In the genomic region with DNA sequence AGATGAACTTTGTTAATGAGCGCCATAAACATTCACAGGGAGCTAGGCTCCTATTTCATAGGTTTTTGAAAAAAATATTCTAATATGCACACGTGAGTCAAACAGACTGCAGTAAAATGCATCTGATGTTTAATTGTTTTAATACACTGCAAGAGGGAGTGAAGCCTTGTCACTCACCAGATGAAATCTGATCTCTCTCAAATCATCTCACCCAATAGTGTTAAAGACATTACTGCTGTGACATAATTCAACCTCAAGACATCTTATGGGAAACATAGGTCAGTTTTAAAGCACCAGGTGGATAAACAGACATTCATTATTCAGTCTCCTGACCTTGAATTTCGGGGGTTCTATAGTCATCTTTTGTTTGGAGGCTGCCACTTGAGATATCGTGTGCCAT, we compare ENCODE assay signal across 16 cellular contexts.
DNase-seq lines count a peak whose midpoint lies in the region; ATAC-seq and TF ChIP-seq lines count a peak whose summit lies in the region.
"Had no signal": no experiment of that assay in that cellular context is flagged by ENCODE, and none has a peak within 500 bp of the region (broad histone marks: within the 10 kb centered on the region; RNA-seq: fewer than 3 reads in every experiment).

No MANE protein-coding gene starts in this region.

- H3K4me1 Mint-ChIP-seq in nephron progenitor cell = peaks cover 84% of the 10 kb centered on the region
- peaks cover 0 to 2% of the 10 kb centered on the region in 2 donors for H3K4me1 Mint-ChIP-seq in stimulated activated naive B cell treated with anti-CD40 and anti-IgM and Interleukin-4, amounts not matched to agents 10 μg/mL and 1 μg/mL and 100 μg/mL, for 72 hours
- H3K4me1 Mint-ChIP-seq: CD8-positive, alpha-beta memory T cell; stimulated activated effector memory CD8-positive, alpha-beta T cell treated with anti-CD3 and anti-CD28 coated beads, Interleukin-12 subunit alpha, Interleukin-12 subunit beta, amount 100 ng/mL, for 72 hours had no signal

- H3K9me3 Mint-ChIP-seq in nephron progenitor cell = no peaks in the 10 kb centered on the region
- H3K9me3 Mint-ChIP-seq in stimulated activated naive B cell treated with anti-CD40 and anti-IgM and Interleukin-4, amounts not matched to agents 10 μg/mL and 1 μg/mL and 100 μg/mL, for 72 hours = no peaks in the 10 kb centered on the region
- H3K9me3 Mint-ChIP-seq: activated naive CD4-positive, alpha-beta T cell treated with anti-CD3 and anti-CD28 coated beads for 36 hours; CD8-positive, alpha-beta memory T cell; stimulated activated effector memory CD8-positive, alpha-beta T cell treated with anti-CD3 and anti-CD28 coated beads, Interleukin-12 subunit alpha, Interleukin-12 subunit beta, amount 100 ng/mL, for 72 hours had no signal

- no peak for TF ChIP-seq CTCF in nephron progenitor cell (IDR thresholded peaks at IDR 0.05)

- peaks cover 7% of the 10 kb centered on the region for H3K36me3 Mint-ChIP-seq in nephron progenitor cell (ENCODE audit: low read depth)
- no peaks in the 10 kb centered on the region for H3K36me3 Mint-ChIP-seq in stimulated activated naive B cell treated with anti-CD40 and anti-IgM and Interleukin-4, amounts not matched to agents 10 μg/mL and 1 μg/mL and 100 μg/mL, for 72 hours
- H3K36me3 Mint-ChIP-seq: CD8-positive, alpha-beta memory T cell; stimulated activated effector memory CD8-positive, alpha-beta T cell treated with anti-CD3 and anti-CD28 coated beads, Interleukin-12 subunit alpha, Interleukin-12 subunit beta, amount 100 ng/mL, for 72 hours had no signal

- no peak for ATAC-seq in HG03457 (IDR thresholded peaks at IDR 0.05; ENCODE audit: unreplicated experiment)
- no peak for ATAC-seq in stimulated activated naive B cell treated with anti-CD40 and anti-IgM and Interleukin-4, amounts not matched to agents 10 μg/mL and 1 μg/mL and 100 μg/mL, for 72 hours (replicated peaks)
- ATAC-seq: stimulated activated effector memory CD8-positive, alpha-beta T cell treated with anti-CD3 and anti-CD28 coated beads, Interleukin-12 subunit alpha, Interleukin-12 subunit beta, amount 100 ng/mL, for 72 hours had no signal

- no peaks in the 10 kb centered on the region for H3K27me3 Mint-ChIP-seq in nephron progenitor cell (ENCODE audit: low read depth, poor library complexity)
- peaks cover 4 to 9% of the 10 kb centered on the region in 2 donors for H3K27me3 Mint-ChIP-seq in stimulated activated naive B cell treated with anti-CD40 and anti-IgM and Interleukin-4, amounts not matched to agents 10 μg/mL and 1 μg/mL and 100 μg/mL, for 72 hours

- peak overlapping the region; percentile 96 for H3K27ac Mint-ChIP-seq in nephron progenitor cell
- H3K27ac Mint-ChIP-seq in stimulated activated naive B cell treated with anti-CD40 and anti-IgM and Interleukin-4, amounts not matched to agents 10 μg/mL and 1 μg/mL and 100 μg/mL, for 72 hours = no peak overlapping the region
- H3K27ac Mint-ChIP-seq: activated naive CD4-positive, alpha-beta T cell treated with anti-CD3 and anti-CD28 coated beads for 36 hours; CD8-positive, alpha-beta memory T cell; stimulated activated effector memory CD8-positive, alpha-beta T cell treated with anti-CD3 and anti-CD28 coated beads, Interleukin-12 subunit alpha, Interleukin-12 subunit beta, amount 100 ng/mL, for 72 hours had no signal

- peak; percentile 20 to 84 (median 47) for DNase-seq in NCI-H1417 (lab: John Stamatoyannopoulos, UW)
- no peak for DNase-seq in NCI-H1417 treated with DMSO at 0.1 percent for 48 hours (lab: John Stamatoyannopoulos, UW)
- DNase-seq in NCI-H2029 (lab: John Stamatoyannopoulos, UW) = peak; percentile 42
- peak; percentile 54 for DNase-seq in NCI-H82 treated with DMSO at 0.1 percent for 48 hours (lab: John Stamatoyannopoulos, UW; ENCODE audit: unreplicated experiment)
- DNase-seq in nephron progenitor cell = no peak
- no peak for DNase-seq in AG20443 (ENCODE audit: low spot score)
- DNase-seq in stimulated activated naive B cell treated with anti-CD40 and anti-IgM and Interleukin-4, amounts not matched to agents 10 μg/mL and 1 μg/mL and 100 μg/mL, for 72 hours = no peak
- DNase-seq: activated CD8-positive, alpha-beta memory T cell treated with anti-CD3 and anti-CD28 coated beads, Interleukin-2, amount 50 U/mL, for 48 hours; activated naive CD4-positive, alpha-beta T cell treated with anti-CD3 and anti-CD28 coated beads for 36 hours; CD8-positive, alpha-beta memory T cell; effector memory CD4-positive, alpha-beta T cell; mammary epithelial cell; NCI-H1048; Peyer's patch had no signal

- H3K4me3 Mint-ChIP-seq in nephron progenitor cell = peak overlapping the region; percentile 74
- H3K4me3 Mint-ChIP-seq in stimulated activated naive B cell treated with anti-CD40 and anti-IgM and Interleukin-4, amounts not matched to agents 10 μg/mL and 1 μg/mL and 100 μg/mL, for 72 hours = no peak overlapping the region
- H3K4me3 Mint-ChIP-seq: activated naive CD4-positive, alpha-beta T cell treated with anti-CD3 and anti-CD28 coated beads for 36 hours; CD8-positive, alpha-beta memory T cell; stimulated activated effector memory CD8-positive, alpha-beta T cell treated with anti-CD3 and anti-CD28 coated beads, Interleukin-12 subunit alpha, Interleukin-12 subunit beta, amount 100 ng/mL, for 72 hours had no signal

Comparison
In these comparisons a context has a peak if more than half of its experiments do, and no peak if none do; other contexts are left out.
1. DNase-seq: peak in NCI-H1417 (3 of 3), NCI-H2029 (single experiment) and NCI-H82 treated with DMSO at 0.1 percent for 48 hours (single experiment); none in NCI-H1417 treated with DMSO at 0.1 percent for 48 hours (single experiment), nephron progenitor cell (single experiment), AG20443 (single experiment) and stimulated activated naive B cell treated with anti-CD40 and anti-IgM and Interleukin-4, amounts not matched to agents 10 μg/mL and 1 μg/mL and 100 μg/mL, for 72 hours (single experiment).